ENCODE assay signal across 8 cellular contexts in genomic region chr1:87327362-87328120, GRCh38. TPM values are rescaled to one million over a fixed set of nuclear protein-coding genes. Genes with fewer than 3 reads are reported as not detected.
DNase-seq lines count a peak whose midpoint lies in the region; ATAC-seq and TF ChIP-seq lines count a peak whose summit lies in the region.

No MANE protein-coding gene starts in this region.

- intact Hi-C loops in ascending aorta (cut with DNase I) = loop anchor here (1.0 to 5.0 kb wide), 4 partner anchors 415 to 1355 kb away; partner anchors contain the start of genes HS2ST1, PKN2 and SELENOF
- intact Hi-C loops in right lobe of liver (cut with DNase I) = no loop called here
- intact Hi-C loops in tibial artery (cut with DNase I; ENCODE audit: low total_unique reads) = loop anchor here (5.0 kb wide), 1 partner anchor 735 kb away; no protein-coding TSS in a partner anchor

- H3K27me3 ChIP-seq in ascending aorta = no peaks in the 10 kb centered on the region
- H3K27me3 ChIP-seq in right lobe of liver = no peaks in the 10 kb centered on the region
- H3K27me3 ChIP-seq in tibial artery = no peaks in the 10 kb centered on the region

- peak overlapping the region; percentile 95 to 98 for H3K27ac ChIP-seq in ascending aorta
- H3K27ac ChIP-seq in right lobe of liver = peak overlapping the region; percentile 89 to 94 (median 94)
- H3K27ac ChIP-seq in tibial artery = peak overlapping the region; percentile 94 to 98

- whole genome bisulfite sequencing in right lobe of liver (ENCODE audit: insufficient coverage, low coverage, low lambda C conversion rate, missing lambda C conversion rate) = 36% methylated on average over 9 of the region's 9 CpGs

- H3K4me3 ChIP-seq in ascending aorta (peak overlapping the region; percentile 73 to 94), right lobe of liver (peak overlapping the region; percentile 73 to 80 (median 75)), tibial artery (peak overlapping the region; percentile 65 to 79)

- TF ChIP-seq CTCF in ascending aorta (IDR thresholded peaks at IDR 0.05) = no peak
- TF ChIP-seq CTCF in right lobe of liver (IDR thresholded peaks at IDR 0.05) = no peak
- TF ChIP-seq CTCF in tibial artery (IDR thresholded peaks at IDR 0.05) = no peak

- H3K4me3 Mint-ChIP-seq in activated T-cell treated with anti-CD3 and anti-CD28 coated beads, Interleukin-2, amount 50 U/mL, for 4 hours = peak overlapping the region; percentile 88

- H3K9me3 Mint-ChIP-seq in activated T-cell treated with anti-CD3 and anti-CD28 coated beads, Interleukin-2, amount 50 U/mL, for 4 hours = no peaks in the 10 kb centered on the region

- no peaks in the 10 kb centered on the region for H3K36me3 Mint-ChIP-seq in activated T-cell treated with anti-CD3 and anti-CD28 coated beads, Interleukin-2, amount 50 U/mL, for 4 hours (ENCODE audit: insufficient read depth)

- H3K4me1 ChIP-seq in ascending aorta (peaks cover 0 to 11% of the 10 kb centered on the region in 2 donors), right lobe of liver (peaks cover 0 to 18% (median 7%) of the 10 kb centered on the region in 4 donors), tibial artery (peaks cover 0 to 11% (median 8%) of the 10 kb centered on the region in 4 donors)

- no peaks in the 10 kb centered on the region for H3K36me3 ChIP-seq in ascending aorta
- H3K36me3 ChIP-seq in right lobe of liver = no peaks in the 10 kb centered on the region
- no peaks in the 10 kb centered on the region for H3K36me3 ChIP-seq in tibial artery

- no peak for TF ChIP-seq POLR2A in right lobe of liver (IDR thresholded peaks at IDR 0.05)

- DNase-seq in activated T-cell treated with anti-CD3 and anti-CD28 coated beads, Interleukin-2, amount 50 U/mL, for 4 hours = no peak
- no peak for DNase-seq in activated T-cell treated with anti-CD3 and anti-CD28 coated beads, Interleukin-2, amount 50 U/mL, for 1 hour
- DNase-seq in ascending aorta (ENCODE audit: low spot score in 2 of 2) = no peak
- no peak for DNase-seq in right lobe of liver
- DNase-seq in tibial artery = no peak
- DNase-seq in activated CD4-positive, CD25-positive, alpha-beta regulatory T cell (lab: John Stamatoyannopoulos, UW) = no peak

- ATAC-seq in activated T-cell treated with anti-CD3 and anti-CD28 coated beads, Interleukin-2, amount 50 U/mL, for 4 hours = no peak
- no peak for ATAC-seq in right lobe of liver
- no peak for ATAC-seq in HG03039 (IDR thresholded peaks at IDR 0.05; ENCODE audit: unreplicated experiment)
- no peak for ATAC-seq in GM18502 (IDR thresholded peaks at IDR 0.05; ENCODE audit: poor library complexity, unreplicated experiment)

- peaks cover 5% of the 10 kb centered on the region for H3K27me3 Mint-ChIP-seq in activated T-cell treated with anti-CD3 and anti-CD28 coated beads, Interleukin-2, amount 50 U/mL, for 4 hours (ENCODE audit: low read depth)

- H3K9me3 ChIP-seq in ascending aorta (no peaks in the 10 kb centered on the region), right lobe of liver (no peaks in the 10 kb centered on the region), tibial artery (no peaks in the 10 kb centered on the region)

- peaks cover 30% of the 10 kb centered on the region for H3K4me1 Mint-ChIP-seq in activated T-cell treated with anti-CD3 and anti-CD28 coated beads, Interleukin-2, amount 50 U/mL, for 4 hours (ENCODE audit: low read depth)

RNA-seq across cellular contexts. Expression of gene LMO4, which starts 1.1 kb away (rescaled TPM):
- total RNA-seq in activated T-cell treated with anti-CD3 and anti-CD28 coated beads, Interleukin-2, amount 50 U/mL, for 4 hours = 10 to 100 TPM; 10.0 to 19.8 (median 19.0) TPM
- total RNA-seq in ascending aorta = 9.9 TPM
- total RNA-seq in right lobe of liver = 10 to 100 TPM; 12.9 to 18.1 (median 15.4) TPM

Comparison
In these comparisons a context has a peak if more than half of its experiments do, and no peak if none do; other contexts are left out.
1. intact Hi-C loops: an anchor here in ascending aorta (1.0 to 5.0 kb wide) and tibial artery (5.0 kb wide); none called in right lobe of liver.